ENCODE assay signal across 1 cellular context in genomic region chr3:33799202-33799551, GRCh38.
TF ChIP-seq lines count a peak whose summit lies in the region.

No MANE protein-coding gene starts in this region.

TF ChIP-seq in H1, 55 proteins besides CTCF, POLR2A, EP300 and RAD21:
- no peak for TF ChIP-seq CBX8 (IDR thresholded peaks at IDR 0.05; ENCODE audit: borderline replicate concordance, low read depth, low read length)
